8 cellular contexts compared by ENCODE assay signal in the genomic region with DNA sequence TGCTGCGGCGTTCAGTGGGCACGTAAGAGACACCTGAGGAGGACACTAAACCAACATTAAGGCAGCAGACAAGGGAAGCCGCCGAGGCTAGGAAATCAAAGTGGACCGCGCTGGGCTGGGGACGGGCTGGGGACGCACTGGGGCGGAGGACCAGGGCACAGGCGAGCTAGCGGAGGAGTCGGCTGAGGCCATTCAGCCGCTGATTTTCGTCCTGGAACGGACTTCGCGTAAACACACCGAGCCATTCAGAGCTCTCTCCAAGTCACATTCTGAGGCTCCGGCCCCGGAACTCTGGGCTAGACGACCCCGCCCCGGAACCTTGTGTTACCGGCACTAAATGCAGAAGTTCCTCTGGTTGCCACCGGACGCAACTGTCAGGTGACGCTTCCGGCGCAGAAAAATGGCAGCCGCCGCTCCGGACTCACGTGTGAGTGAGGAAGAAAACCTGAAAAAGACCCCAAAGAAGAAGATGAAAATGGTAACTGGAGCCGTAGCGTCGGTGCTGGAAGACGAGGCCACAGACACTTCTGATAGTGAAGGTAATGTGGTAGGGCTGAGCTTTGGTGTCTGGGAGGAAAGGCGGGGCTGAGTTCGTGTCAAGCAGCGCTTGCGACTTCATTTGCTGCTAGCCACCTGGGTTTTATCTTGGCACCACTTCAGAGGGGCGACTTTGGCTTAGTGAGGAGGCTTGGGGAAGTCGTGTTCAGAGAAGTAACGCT. TPM values are rescaled to one million over a fixed set of nuclear protein-coding genes. Genes with fewer than 3 reads are reported as not detected.
A peak's percentile ranks its signal among the peaks of the same experiment; 100 is the strongest.
DNase-seq lines count a peak whose midpoint lies in the region; TF ChIP-seq lines count a peak whose summit lies in the region.

A gene with protein sequence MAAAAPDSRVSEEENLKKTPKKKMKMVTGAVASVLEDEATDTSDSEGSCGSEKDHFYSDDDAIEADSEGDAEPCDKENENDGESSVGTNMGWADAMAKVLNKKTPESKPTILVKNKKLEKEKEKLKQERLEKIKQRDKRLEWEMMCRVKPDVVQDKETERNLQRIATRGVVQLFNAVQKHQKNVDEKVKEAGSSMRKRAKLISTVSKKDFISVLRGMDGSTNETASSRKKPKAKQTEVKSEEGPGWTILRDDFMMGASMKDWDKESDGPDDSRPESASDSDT (plus strand): TSS at position 377 of the 719 bp plus-strand sequence. CDS start 24 bp downstream, at position 401.

- no peaks in the 10 kb centered on the region for H3K9me2 ChIP-seq in MM.1S (replicated peaks; ENCODE audit: insufficient read depth, low read length)

- H3K9ac ChIP-seq in MM.1S (ENCODE audit: low read length) (peak within 1 kb of the TSS; percentile 84), neural progenitor cell (peak within 1 kb of the TSS; percentile 57), stomach smooth muscle (ENCODE audit: low read length in 2 of 2) (peak within 1 kb of the TSS; percentile 86 to 88)

- H3K9me3 ChIP-seq in MM.1S (replicated peaks; ENCODE audit: insufficient read depth, low read length), result no peaks in the 10 kb centered on the region
- H3K9me3 ChIP-seq in neural progenitor cell (ENCODE audit: low read depth), result no peaks in the 10 kb centered on the region
- H3K9me3 ChIP-seq in stomach smooth muscle (ENCODE audit: control insufficient read depth in 2 of 2, low read length in 2 of 2), result no peaks in the 10 kb centered on the region

- no peaks in the 10 kb centered on the region for H3K27me3 Mint-ChIP-seq in neural progenitor cell (ENCODE audit: insufficient read depth, low read depth)

- no peaks in the 10 kb centered on the region for H3K36me3 ChIP-seq in MM.1S (replicated peaks; ENCODE audit: insufficient read depth, low read length)
- no peaks in the 10 kb centered on the region for H3K36me3 ChIP-seq in neural progenitor cell
- H3K36me3 ChIP-seq in stomach smooth muscle (ENCODE audit: control insufficient read depth in 2 of 2, insufficient read depth in 2 of 2, low read length in 2 of 2), result no peaks in the 10 kb centered on the region

- no peaks in the 10 kb centered on the region for H3K27me3 ChIP-seq in MM.1S (replicated peaks; ENCODE audit: insufficient read depth, low read length)
- H3K27me3 ChIP-seq in neural progenitor cell, result no peaks in the 10 kb centered on the region
- no peaks in the 10 kb centered on the region for H3K27me3 ChIP-seq in stomach smooth muscle (ENCODE audit: control insufficient read depth in 1 of 2, insufficient read depth in 2 of 2, low read length in 2 of 2)

- H3K4me1 ChIP-seq in MM.1S (ENCODE audit: low read length), result peaks cover 10% of the 10 kb centered on the region
- H3K4me1 ChIP-seq in neural progenitor cell, result peaks cover 5% of the 10 kb centered on the region
- H3K4me1 ChIP-seq in stomach smooth muscle (ENCODE audit: control insufficient read depth, insufficient read depth, low read length), result peaks cover 13% of the 10 kb centered on the region

- peak within 1 kb of the TSS; percentile 100 for H3K4me3 Mint-ChIP-seq in neural progenitor cell

- H3K27ac ChIP-seq in MM.1S (ENCODE audit: low read length) (peak within 1 kb of the TSS; percentile 49; the same call in 1 of the 2 replicates), neural progenitor cell (peak within 1 kb of the TSS; percentile 69), stomach smooth muscle (ENCODE audit: low read length) (peak within 1 kb of the TSS; percentile 64)

- peak within 1 kb of the TSS; percentile 95 for H3K27ac Mint-ChIP-seq in neural progenitor cell

- peak; percentile 79 for DNase-seq in GDM1 (lab: John Stamatoyannopoulos, UW)
- DNase-seq in HCEC 1CT, result peak; percentile 84
- DNase-seq in MM.1S, result peak; percentile 93
- DNase-seq in SIG-M5 treated with dmso at 0.1 percent for 504 hours (lab: John Stamatoyannopoulos, UW; ENCODE audit: unreplicated experiment), result peak; percentile 93
- DNase-seq in activated gamma-delta T cell (lab: John Stamatoyannopoulos, UW), result peak; percentile 44
- peak; percentile 84 to 95 for DNase-seq in foreskin fibroblast
- peak; percentile 96 for DNase-seq in neural progenitor cell (ENCODE audit: low spot score)

- H4K20me1 ChIP-seq in MM.1S (ENCODE audit: insufficient read depth, low read length) (no peaks in the 10 kb centered on the region), neural progenitor cell (ENCODE audit: low read depth) (peaks cover 5% of the 10 kb centered on the region)

- H3F3A ChIP-seq in MM.1S (ENCODE audit: insufficient read depth, low read length) (0 out of 2 replicates have a peak, but pooled peaks cover 3% of the 10 kb centered on the region), neural progenitor cell (ENCODE audit: low read depth) (peaks cover 6% of the 10 kb centered on the region)

- H3K36me3 Mint-ChIP-seq in neural progenitor cell, result no peaks in the 10 kb centered on the region

- peaks cover 50% of the 10 kb centered on the region for H3K79me2 ChIP-seq in MM.1S (ENCODE audit: low read length)
- peaks cover 50% of the 10 kb centered on the region for H3K79me2 ChIP-seq in neural progenitor cell (ENCODE audit: low read depth)

- H3K4me2 ChIP-seq in MM.1S (ENCODE audit: low read depth, low read length), result peak within 1 kb of the TSS; percentile 70
- H3K4me2 ChIP-seq in neural progenitor cell, result peak within 1 kb of the TSS; percentile 77

- no peak for TF ChIP-seq CTCF in MM.1S (IDR thresholded peaks at IDR 0.05; ENCODE audit: low read length)
- TF ChIP-seq CTCF in foreskin fibroblast (IDR thresholded peaks at IDR 0.05; ENCODE audit: low read depth, low read length), result no peak
- no peak for TF ChIP-seq CTCF in neural progenitor cell (IDR thresholded peaks at IDR 0.05)

- H3K4me3 ChIP-seq in MM.1S (ENCODE audit: low read length), result peak within 1 kb of the TSS; percentile 97
- peak within 1 kb of the TSS; percentile 86 to 99 for H3K4me3 ChIP-seq in foreskin fibroblast (ENCODE audit: low read depth in 1 of 2, low read length in 2 of 2)
- H3K4me3 ChIP-seq in neural progenitor cell, result peak within 1 kb of the TSS; percentile 80
- peak within 1 kb of the TSS; percentile 97 to 98 for H3K4me3 ChIP-seq in stomach smooth muscle (ENCODE audit: low read length in 2 of 2)

- peaks cover 21% of the 10 kb centered on the region for H3K4me1 Mint-ChIP-seq in neural progenitor cell

- peak within 1 kb of the TSS; percentile 90 for H2AFZ ChIP-seq in MM.1S (ENCODE audit: low read length)
- peak within 1 kb of the TSS; percentile 89 for H2AFZ ChIP-seq in neural progenitor cell (replicated peaks)

- H3K9me3 Mint-ChIP-seq in neural progenitor cell, result peaks cover 8% of the 10 kb centered on the region

RNA-seq across cellular contexts. Expression of the gene that starts here (rescaled TPM):
- total RNA-seq in neural progenitor cell (ENCODE audit: low replicate concordance), result 8.2 and 15.8 TPM in 2 replicates

Comparison
In these comparisons a context has a peak if more than half of its experiments do, and no peak if none do; other contexts are left out.
1. Peak in every context shown above with its lines: DNase-seq, H3K4me3 ChIP-seq and H3K27ac ChIP-seq.
2. DNase-seq: peak in every context shown above with its lines; median percentile 96 in neural progenitor cell; 93 in MM.1S; 93 in SIG-M5 treated with dmso at 0.1 percent for 504 hours; 90 in foreskin fibroblast; 84 in HCEC 1CT; 79 in GDM1; 44 in activated gamma-delta T cell.